Comparison of ENCODE assay signal across 9 cellular contexts in the genomic region with DNA sequence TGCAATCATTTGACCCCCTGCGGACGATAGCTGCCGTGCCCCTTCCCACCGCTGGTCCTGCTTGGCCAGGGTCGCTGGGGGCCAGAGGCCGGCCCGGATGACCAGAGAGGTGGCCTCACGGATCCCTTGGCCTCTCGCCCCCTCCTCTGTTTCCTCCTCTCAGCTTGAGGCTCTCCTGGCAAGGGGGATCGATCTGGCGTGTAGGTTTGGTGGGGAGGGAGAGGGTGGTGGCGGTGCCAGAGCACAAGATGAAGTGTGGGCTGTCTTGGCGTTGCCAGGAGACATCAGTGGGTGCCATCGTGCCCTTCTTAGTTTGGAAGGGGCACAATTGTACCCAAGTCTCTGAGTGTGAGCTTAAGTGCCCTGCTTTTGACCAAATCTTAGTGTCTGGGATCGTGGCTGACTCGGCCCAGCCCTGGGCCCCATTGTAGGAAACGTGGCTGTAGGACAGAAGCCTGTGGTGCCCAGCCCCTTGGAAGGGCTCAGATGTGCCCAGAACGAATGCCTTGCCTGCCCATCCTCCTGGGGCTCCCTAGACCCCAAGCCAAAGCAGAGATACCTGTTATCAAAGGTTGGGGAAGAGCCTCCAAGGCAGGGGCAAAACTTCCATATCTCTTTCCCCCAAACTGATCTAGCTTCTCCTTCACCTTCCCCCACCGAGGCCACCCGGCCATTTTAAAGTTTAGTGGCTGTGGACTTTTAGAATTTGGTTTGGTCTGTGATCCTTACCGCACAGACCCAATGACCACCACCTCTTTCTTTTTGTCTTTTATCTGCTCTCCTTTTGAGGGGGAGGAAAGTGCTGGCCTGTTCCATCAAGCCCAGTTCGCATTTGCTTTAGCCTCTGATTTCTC. TPM values are rescaled to one million over a fixed set of nuclear protein-coding genes. Genes with fewer than 3 reads are reported as not detected.
DNase-seq lines count a peak whose midpoint lies in the region; ATAC-seq lines count a peak whose summit lies in the region.
"Had no signal": no experiment of that assay in that cellular context is flagged by ENCODE, and none has a peak within 500 bp of the region (broad histone marks: within the 10 kb centered on the region; RNA-seq: fewer than 3 reads in every experiment).

No MANE protein-coding gene starts in this region.

- H3K23ac ChIP-seq in mesendoderm (ENCODE audit: low read length), result no peak overlapping the region

- no peak overlapping the region for H4K8ac ChIP-seq in mesendoderm (ENCODE audit: low read depth, low read length)

- no peak overlapping the region for H3K9ac ChIP-seq in HUES6 (ENCODE audit: low read length)
- H3K9ac ChIP-seq in duodenal mucosa (ENCODE audit: low read depth in 1 of 2, low read length in 2 of 2), result no peak overlapping the region
- no peak overlapping the region for H3K9ac ChIP-seq in mesendoderm (ENCODE audit: low read length)

- no peak overlapping the region for H2BK15ac ChIP-seq in mesendoderm (replicated peaks; ENCODE audit: low read depth)

- no peak overlapping the region for H4K5ac ChIP-seq in mesendoderm (ENCODE audit: low read length)

- H3K4me3 ChIP-seq in HUES6 (ENCODE audit: low read depth, low read length) (peak overlapping the region; percentile 49), duodenal mucosa (ENCODE audit: low read depth in 1 of 2, low read length in 2 of 2) (peak overlapping the region; percentile 49 to 61), mesendoderm (ENCODE audit: low read length) (no peak overlapping the region)
- H3K4me3 ChIP-seq: PC-9 had no signal

- H3K56ac ChIP-seq in mesendoderm (ENCODE audit: low read length), result no peak overlapping the region

- peak overlapping the region; percentile 20 for H3K4me2 ChIP-seq in mesendoderm (ENCODE audit: low read length)
- H3K4me2 ChIP-seq: PC-9 had no signal

- DNase-seq in mesendoderm (no peak), iPS-NIHi11 (ENCODE audit: low spot score) (no peak)
- DNase-seq in NK-92 treated with Interleukin-12 subunit alpha and Interleukin-12 subunit beta, amount 100 ng/mL, for 24 hours (lab: John Stamatoyannopoulos, UW), result no peak
- no peak for DNase-seq in activated CD4-positive, alpha-beta T cell treated with anti-CD3 and anti-CD28 coated beads, Interleukin-2, amount 50 U/mL, for 48 hours
- DNase-seq: PC-9 had no signal

- no peaks in the 10 kb centered on the region for H3K79me1 ChIP-seq in mesendoderm (ENCODE audit: low read length)

- H2AK5ac ChIP-seq in mesendoderm (ENCODE audit: low read length), result no peak overlapping the region

- H3K27me3 ChIP-seq in HUES6 (ENCODE audit: control insufficient read depth, insufficient read depth, low read length), result peaks cover 97% of the 10 kb centered on the region
- H3K27me3 ChIP-seq in duodenal mucosa (ENCODE audit: control insufficient read depth in 1 of 2, insufficient read depth in 2 of 2, low read length in 2 of 2), result peaks cover 14 to 28% of the 10 kb centered on the region in 2 donors
- H3K27me3 ChIP-seq in mesendoderm (ENCODE audit: insufficient read depth, low read length, poor library complexity), result peaks cover 68% of the 10 kb centered on the region

- no CpG with 5 or more reads among the region's 22 CpGs for WGBS in mesendoderm (ENCODE audit: extremely low coverage, insufficient coverage, low lambda C conversion rate)

- no peak overlapping the region for H3K4ac ChIP-seq in mesendoderm (ENCODE audit: low read depth, low read length)

- H3K27ac ChIP-seq in HUES6 (ENCODE audit: low read depth, low read length), result no peak overlapping the region
- peak overlapping the region; percentile 22 for H3K27ac ChIP-seq in duodenal mucosa (ENCODE audit: low read depth, low read length)
- no peak overlapping the region for H3K27ac ChIP-seq in mesendoderm (ENCODE audit: low read depth, low read length)
- H3K27ac ChIP-seq in temporal lobe (ENCODE audit: low read depth, low read length), result peak overlapping the region; percentile 20
- H3K27ac ChIP-seq: PC-9 had no signal

- H3K4me1 ChIP-seq in HUES6 (ENCODE audit: control insufficient read depth, insufficient read depth, low read length), result peaks cover 60% of the 10 kb centered on the region
- peaks cover 35 to 38% of the 10 kb centered on the region in 2 donors for H3K4me1 ChIP-seq in duodenal mucosa (ENCODE audit: control insufficient read depth in 1 of 2, insufficient read depth in 2 of 2, low read length in 2 of 2)
- no peaks in the 10 kb centered on the region for H3K4me1 ChIP-seq in mesendoderm (ENCODE audit: control insufficient read depth, low read depth, low read length)

- H3K9me3 ChIP-seq in HUES6 (ENCODE audit: control insufficient read depth, insufficient read depth, low read depth, low read length) (no peaks in the 10 kb centered on the region), duodenal mucosa (ENCODE audit: control insufficient read depth in 1 of 2, low read length in 2 of 2) (no peaks in the 10 kb centered on the region)

- ATAC-seq in HG03442 (IDR thresholded peaks at IDR 0.05; ENCODE audit: unreplicated experiment), result no peak

- no peak overlapping the region for H3K18ac ChIP-seq in mesendoderm (ENCODE audit: low read length)

- no peaks in the 10 kb centered on the region for H3K79me2 ChIP-seq in mesendoderm (ENCODE audit: control insufficient read depth, insufficient read depth, low read length)

- H3K36me3 ChIP-seq in HUES6 (ENCODE audit: control insufficient read depth, insufficient read depth, low read length) (no peaks in the 10 kb centered on the region), duodenal mucosa (ENCODE audit: control insufficient read depth in 1 of 2, insufficient read depth in 2 of 2, low read length in 2 of 2) (no peaks in the 10 kb centered on the region), mesendoderm (ENCODE audit: control insufficient read depth, insufficient read depth, low read length) (no peaks in the 10 kb centered on the region)

- no peak overlapping the region for H2BK5ac ChIP-seq in mesendoderm (ENCODE audit: low read length)

- H2BK120ac ChIP-seq in mesendoderm (ENCODE audit: low read depth, low read length), result no peak overlapping the region

RNA-seq across cellular contexts. Expression of gene NR2F2, which starts 14.4 kb away (rescaled TPM):
- 0.03 TPM for polyA plus RNA-seq in mesendoderm (2013, experiment 1 of 2)
- polyA plus RNA-seq in mesendoderm (2013, experiment 2 of 2), result 0.04 TPM
- 4.4 TPM for total RNA-seq in temporal lobe

Comparison
In these comparisons a context has a peak if more than half of its experiments do, and no peak if none do; other contexts are left out.
1. H3K27ac ChIP-seq: peak in duodenal mucosa (single experiment) and temporal lobe (single experiment); none in HUES6 (single experiment) and mesendoderm (single experiment).